In the genomic region with DNA sequence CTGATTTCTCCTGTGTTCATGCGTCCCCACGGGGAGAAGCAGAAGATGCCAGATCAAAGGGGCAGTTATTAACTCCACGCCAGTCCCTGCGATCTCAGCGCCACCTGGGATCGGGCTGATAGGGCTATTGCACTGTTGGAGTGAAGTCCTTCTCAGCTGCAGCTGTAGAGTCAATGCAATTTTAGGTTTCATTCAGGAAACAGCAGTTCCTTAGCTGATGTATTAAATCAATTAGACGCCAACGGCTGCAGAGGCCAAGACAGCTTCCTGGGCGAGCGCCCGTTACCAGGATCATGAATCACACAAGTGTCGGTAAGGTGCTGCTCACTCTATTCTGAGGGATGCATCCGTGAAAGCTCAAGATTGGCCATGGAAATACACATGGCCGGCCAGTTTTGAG, we compare ENCODE assay signal across 1 cellular context.
A peak's percentile ranks its signal among the peaks of the same experiment; 100 is the strongest.
TF ChIP-seq lines count a peak whose summit lies in the region.

No MANE protein-coding gene starts in this region.

TF ChIP-seq in K562, 482 proteins besides CTCF, POLR2A, EP300 and RAD21:
- peak; percentile 15 for TF ChIP-seq MEIS2 (IDR thresholded peaks at IDR 0.05; ENCODE audit: partially characterized antibody)
- TF ChIP-seq KLF13 (tag; IDR thresholded peaks at IDR 0.05; ENCODE audit: borderline replicate concordance, low read depth) = no peak
- TF ChIP-seq, protein P1, sequence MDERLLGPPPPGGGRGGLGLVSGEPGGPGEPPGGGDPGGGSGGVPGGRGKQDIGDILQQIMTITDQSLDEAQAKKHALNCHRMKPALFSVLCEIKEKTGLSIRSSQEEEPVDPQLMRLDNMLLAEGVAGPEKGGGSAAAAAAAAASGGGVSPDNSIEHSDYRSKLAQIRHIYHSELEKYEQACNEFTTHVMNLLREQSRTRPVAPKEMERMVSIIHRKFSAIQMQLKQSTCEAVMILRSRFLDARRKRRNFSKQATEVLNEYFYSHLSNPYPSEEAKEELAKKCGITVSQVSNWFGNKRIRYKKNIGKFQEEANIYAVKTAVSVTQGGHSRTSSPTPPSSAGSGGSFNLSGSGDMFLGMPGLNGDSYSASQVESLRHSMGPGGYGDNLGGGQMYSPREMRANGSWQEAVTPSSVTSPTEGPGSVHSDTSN (CRISPR knock-in tag; IDR thresholded peaks at IDR 0.05; ENCODE audit: low read depth) = no peak
- TF ChIP-seq, protein P1 (tag; conservative IDR thresholded peaks at IDR 0.05; ENCODE audit: low read depth) = peak; percentile 77
TF ChIP-seq in K562: peak in this region for 2.
